Comparison of ENCODE assay signal across 22 cellular contexts in genomic region chr1:100482167-100482566, GRCh38. TPM values are rescaled to one million over a fixed set of nuclear protein-coding genes. Genes with fewer than 3 reads are reported as not detected.
DNase-seq lines count a peak whose midpoint lies in the region; ATAC-seq and TF ChIP-seq lines count a peak whose summit lies in the region.
"Had no signal": no experiment of that assay in that cellular context is flagged by ENCODE, and none has a peak within 500 bp of the region (broad histone marks: within the 10 kb centered on the region; RNA-seq: fewer than 3 reads in every experiment).

No MANE protein-coding gene starts in this region.

- no peak overlapping the region for H3K4me3 ChIP-seq in SK-N-SH (ENCODE audit: low read depth in 2 of 2, low read length in 1 of 2)
- no peak overlapping the region for H3K4me3 ChIP-seq in astrocyte of the spinal cord (ENCODE audit: low read depth, low read length)
- H3K4me3 ChIP-seq: A549, GM12878 had no signal

- CTCF ChIA-PET in SK-N-SH (lab: Yijun Ruan, JAX), result interaction anchor here (2.5 kb wide), 1 partner anchor 386 kb away, joined by 15 read pairs; no protein-coding TSS in a partner anchor

- H3K36me3 Mint-ChIP-seq in osteocyte (ENCODE audit: unreplicated experiment), result no peaks in the 10 kb centered on the region
- H3K36me3 Mint-ChIP-seq in stimulated activated effector memory CD8-positive, alpha-beta T cell treated with anti-CD3 and anti-CD28 coated beads, Interleukin-12 subunit alpha, Interleukin-12 subunit beta, amount 100 ng/mL, for 72 hours, result peaks cover 41% of the 10 kb centered on the region

- H3K79me2 ChIP-seq in SK-N-SH (ENCODE audit: insufficient read depth), result no peaks in the 10 kb centered on the region

- H3K9me3 Mint-ChIP-seq in osteocyte (ENCODE audit: unreplicated experiment), result no peaks in the 10 kb centered on the region
- no peaks in the 10 kb centered on the region for H3K9me3 Mint-ChIP-seq in stimulated activated effector memory CD8-positive, alpha-beta T cell treated with anti-CD3 and anti-CD28 coated beads, Interleukin-12 subunit alpha, Interleukin-12 subunit beta, amount 100 ng/mL, for 72 hours
- H3K9me3 Mint-ChIP-seq: H9 had no signal

- ATAC-seq in SK-N-SH treated with all-trans-retinoic acid at 6 μM for 48 hours (no peak), HG03469 (IDR thresholded peaks at IDR 0.05; ENCODE audit: unreplicated experiment) (no peak), HG02970 (IDR thresholded peaks at IDR 0.05; ENCODE audit: low FRiP score, unreplicated experiment) (no peak)
- no peak for ATAC-seq in stimulated activated effector memory CD8-positive, alpha-beta T cell treated with anti-CD3 and anti-CD28 coated beads, Interleukin-12 subunit alpha, Interleukin-12 subunit beta, amount 100 ng/mL, for 72 hours
- ATAC-seq: A549, GM12878 had no signal

- no peaks in the 10 kb centered on the region for H3F3A ChIP-seq in SK-N-SH (replicated peaks; ENCODE audit: insufficient read depth)

- no peak overlapping the region for H3K9ac ChIP-seq in SK-N-SH

- DNase-seq in SK-N-SH, result no peak
- DNase-seq in astrocyte of the spinal cord (ENCODE audit: low read depth, low spot score), result peak; percentile 26
- DNase-seq in osteocyte (ENCODE audit: extremely low spot score, unreplicated experiment), result no peak
- DNase-seq in activated gamma-delta T cell treated with Interleukin-2 at 50 U/mL for 16 hours, result no peak
- no peak for DNase-seq in stimulated activated effector memory CD8-positive, alpha-beta T cell treated with anti-CD3 and anti-CD28 coated beads, Interleukin-12 subunit alpha, Interleukin-12 subunit beta, amount 100 ng/mL, for 72 hours (ENCODE audit: low spot score in 2 of 2)
- DNase-seq: AML-193; CD4-positive, alpha-beta memory T cell; DMS153; DMS79; GF-D8; H9; IMR-90 had no signal

- in situ Hi-C loops in astrocyte of the spinal cord (cut with HindIII; ENCODE audit: low sequenced_read_pairs), result no loop called here

- no peak for TF ChIP-seq EP300 in SK-N-SH (IDR thresholded peaks at IDR 0.05; ENCODE audit: borderline replicate concordance in 1 of 2, low read depth in 1 of 2, low read length in 1 of 2)

- TF ChIP-seq RAD21 in SK-N-SH (IDR thresholded peaks at IDR 0.05; ENCODE audit: low read length), result no peak

- peaks cover 3 to 12% of the 10 kb centered on the region in 2 experiments for H3K36me3 ChIP-seq in SK-N-SH (replicated peaks in 1 of 2; ENCODE audit: control insufficient read depth in 1 of 2, insufficient read depth in 2 of 2, low read length in 1 of 2)

- no peak overlapping the region for H3K4me2 ChIP-seq in SK-N-SH
- H3K4me2 ChIP-seq: A549 had no signal

- POLR2A ChIA-PET in SK-N-SH (lab: Yijun Ruan, JAX), result no interaction called here

- peak overlapping the region; percentile 0 to 51; a peak in 2 of 4 replicates for H3K27ac ChIP-seq in SK-N-SH (ENCODE audit: low read depth in 2 of 2, low read length in 1 of 2)
- H3K27ac ChIP-seq: 22Rv1, A549, C4-2B, HL-60 had no signal

- no peak for TF ChIP-seq CTCF in SK-N-SH (IDR thresholded peaks at IDR 0.05)
- no peak for TF ChIP-seq CTCF in astrocyte of the spinal cord (IDR thresholded peaks at IDR 0.05; ENCODE audit: low read depth, low read length)
- TF ChIP-seq CTCF in osteocyte (IDR thresholded peaks at IDR 0.05), result no peak

- no peaks in the 10 kb centered on the region for H3K27me3 Mint-ChIP-seq in osteocyte (ENCODE audit: unreplicated experiment)
- H3K27me3 Mint-ChIP-seq: CD4-positive, alpha-beta memory T cell had no signal

- peaks cover 23% of the 10 kb centered on the region for H3K4me1 Mint-ChIP-seq in osteocyte (ENCODE audit: unreplicated experiment)
- H3K4me1 Mint-ChIP-seq in stimulated activated effector memory CD8-positive, alpha-beta T cell treated with anti-CD3 and anti-CD28 coated beads, Interleukin-12 subunit alpha, Interleukin-12 subunit beta, amount 100 ng/mL, for 72 hours, result peaks cover 6% of the 10 kb centered on the region

- H3K27me3 ChIP-seq in SK-N-SH (ENCODE audit: insufficient read depth), result no peaks in the 10 kb centered on the region

- H3K4me3 Mint-ChIP-seq in osteocyte (ENCODE audit: unreplicated experiment), result no peak overlapping the region
- no peak overlapping the region for H3K4me3 Mint-ChIP-seq in stimulated activated effector memory CD8-positive, alpha-beta T cell treated with anti-CD3 and anti-CD28 coated beads, Interleukin-12 subunit alpha, Interleukin-12 subunit beta, amount 100 ng/mL, for 72 hours
- H3K4me3 Mint-ChIP-seq: CD4-positive, alpha-beta memory T cell; H9 had no signal

- peak overlapping the region; percentile 62 for H3K27ac Mint-ChIP-seq in osteocyte (ENCODE audit: unreplicated experiment)
- H3K27ac Mint-ChIP-seq in stimulated activated effector memory CD8-positive, alpha-beta T cell treated with anti-CD3 and anti-CD28 coated beads, Interleukin-12 subunit alpha, Interleukin-12 subunit beta, amount 100 ng/mL, for 72 hours, result no peak overlapping the region
- H3K27ac Mint-ChIP-seq: H9 had no signal

- H4K20me1 ChIP-seq in SK-N-SH (ENCODE audit: insufficient read depth), result no peaks in the 10 kb centered on the region

- peaks cover 0 to 7% of the 10 kb centered on the region in 2 experiments; a peak in 1 of 4 replicates for H3K4me1 ChIP-seq in SK-N-SH (ENCODE audit: control insufficient read depth in 1 of 2, insufficient read depth in 2 of 2, low read depth in 1 of 2, low read length in 1 of 2)

- H3K9me2 ChIP-seq in SK-N-SH, result no peaks in the 10 kb centered on the region

- no peak overlapping the region for H2AFZ ChIP-seq in SK-N-SH (ENCODE audit: low read depth)

- no peaks in the 10 kb centered on the region for H3K9me3 ChIP-seq in SK-N-SH
- H3K9me3 ChIP-seq: A549 had no signal

TF ChIP-seq in SK-N-SH, 30 proteins besides CTCF, POLR2A, EP300 and RAD21:
- TF ChIP-seq MAX (IDR thresholded peaks at IDR 0.05; ENCODE audit: low read depth) (no peak), FOSL2 (IDR thresholded peaks at IDR 0.05; ENCODE audit: borderline replicate concordance, low read depth) (no peak), TAF1 (IDR thresholded peaks at IDR 0.05; ENCODE audit: borderline replicate concordance, low read depth, low read length) (no peak), GATA2 (CRISPR knock-in tag; IDR thresholded peaks at IDR 0.05) (no peak)
- TF ChIP-seq, protein P1, sequence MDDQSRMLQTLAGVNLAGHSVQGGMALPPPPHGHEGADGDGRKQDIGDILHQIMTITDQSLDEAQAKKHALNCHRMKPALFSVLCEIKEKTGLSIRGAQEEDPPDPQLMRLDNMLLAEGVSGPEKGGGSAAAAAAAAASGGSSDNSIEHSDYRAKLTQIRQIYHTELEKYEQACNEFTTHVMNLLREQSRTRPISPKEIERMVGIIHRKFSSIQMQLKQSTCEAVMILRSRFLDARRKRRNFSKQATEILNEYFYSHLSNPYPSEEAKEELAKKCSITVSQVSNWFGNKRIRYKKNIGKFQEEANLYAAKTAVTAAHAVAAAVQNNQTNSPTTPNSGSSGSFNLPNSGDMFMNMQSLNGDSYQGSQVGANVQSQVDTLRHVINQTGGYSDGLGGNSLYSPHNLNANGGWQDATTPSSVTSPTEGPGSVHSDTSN (IDR thresholded peaks at IDR 0.05), result no peak

TF ChIP-seq in SK-N-SH treated with all-trans-retinoic acid at 6 μM for 48 hours, 23 proteins besides CTCF, POLR2A, EP300 and RAD21:
- TF ChIP-seq ARNTL (CRISPR knock-in tag; IDR thresholded peaks at IDR 0.05; ENCODE audit: borderline replicate concordance, low read depth) (no peak), TCF4 (CRISPR knock-in tag; IDR thresholded peaks at IDR 0.05; ENCODE audit: borderline replicate concordance) (no peak), OSR1 (CRISPR knock-in tag; IDR thresholded peaks at IDR 0.05) (no peak), PPARA (CRISPR knock-in tag; IDR thresholded peaks at IDR 0.05; ENCODE audit: borderline replicate concordance) (no peak), BACH2 (CRISPR knock-in tag; IDR thresholded peaks at IDR 0.05; ENCODE audit: borderline replicate concordance) (no peak), ZC3H10 (CRISPR knock-in tag; IDR thresholded peaks at IDR 0.05) (no peak), ISL1 (CRISPR knock-in tag; IDR thresholded peaks at IDR 0.05) (no peak), CREB5 (CRISPR knock-in tag; IDR thresholded peaks at IDR 0.05; ENCODE audit: low read depth) (no peak), ZNF8 (CRISPR knock-in tag; IDR thresholded peaks at IDR 0.05) (no peak)

RNA-seq across cellular contexts. Expression of gene GPR88, which starts 55.8 kb away (rescaled TPM):
- polyA plus RNA-seq in SK-N-SH (2012; rRNA removed), result 0.03 TPM in 2 replicates
- 0.05 and 0.07 TPM in 2 replicates for polyA plus RNA-seq in SK-N-SH (2012; cell fraction: cytosol; rRNA removed)
- polyA plus RNA-seq in SK-N-SH (2012; cell fraction: nucleus; rRNA removed), result 0.02 TPM in 1 of 2 replicates, not detected in the other
- not detected in 2 replicates for total RNA-seq in osteocyte
- total RNA-seq: H1, H9, IMR-90 had no signal
- polyA plus RNA-seq: A549; BJ; CD4-positive, alpha-beta memory T cell; H1 had no signal
